26 cellular contexts compared by ENCODE assay signal in the genomic region with DNA sequence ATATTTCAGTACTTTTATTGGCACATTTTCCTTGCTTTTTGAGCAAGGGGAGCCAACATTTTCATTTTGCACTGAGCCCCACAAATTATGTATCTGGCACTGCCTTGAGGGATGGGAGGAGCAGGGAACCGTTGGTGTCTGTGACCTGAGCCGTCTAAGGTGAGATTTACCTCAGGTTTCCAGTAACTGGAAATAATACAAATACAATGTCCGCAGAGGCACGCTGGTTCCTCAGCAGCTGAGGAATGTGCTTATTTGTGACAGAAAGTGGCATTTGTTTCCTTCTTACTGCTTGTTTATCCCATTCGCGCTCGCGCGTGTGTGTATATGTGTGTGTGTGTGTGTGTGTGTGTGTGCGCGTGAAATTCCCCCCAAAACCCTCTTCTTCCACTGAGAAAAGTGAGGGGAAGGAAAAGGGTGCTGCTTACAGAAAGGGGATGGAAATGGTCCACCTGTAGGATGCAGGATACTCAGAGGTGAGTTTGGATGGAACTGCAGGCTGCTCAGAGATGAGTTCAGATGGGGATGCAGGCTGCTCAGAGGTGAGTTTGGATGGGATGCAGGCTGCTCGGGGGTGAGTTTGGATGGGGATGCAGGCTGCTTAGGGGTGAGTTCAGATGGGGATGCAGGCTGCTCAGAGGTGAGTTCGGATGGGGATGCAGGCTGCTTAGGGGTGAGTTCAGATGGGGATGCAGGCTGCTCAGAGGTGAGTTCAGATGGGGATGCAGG. TPM values are rescaled to one million over a fixed set of nuclear protein-coding genes. Genes with fewer than 3 reads are reported as not detected.
DNase-seq lines count a peak whose midpoint lies in the region; ATAC-seq and TF ChIP-seq lines count a peak whose summit lies in the region.
"Had no signal": no experiment of that assay in that cellular context is flagged by ENCODE, and none has a peak within 500 bp of the region (broad histone marks: within the 10 kb centered on the region; RNA-seq: fewer than 3 reads in every experiment).

No MANE protein-coding gene starts in this region.

- no peaks in the 10 kb centered on the region for H3K9me3 Mint-ChIP-seq in CD4-positive, alpha-beta T cell
- no peaks in the 10 kb centered on the region for H3K9me3 Mint-ChIP-seq in CD8-positive, alpha-beta memory T cell
- H3K9me3 Mint-ChIP-seq in activated CD4-positive, alpha-beta memory T cell treated with anti-CD3 and anti-CD28 coated beads, Interleukin-2, amount 10 ng/mL, durations not matched to agents 7 days and 5 days, result no peaks in the 10 kb centered on the region
- H3K9me3 Mint-ChIP-seq in memory B cell, result no peaks in the 10 kb centered on the region
- H3K9me3 Mint-ChIP-seq: stimulated activated naive CD8-positive, alpha-beta T cell treated with anti-CD3 and anti-CD28 coated beads, Interleukin-15, amount 100 ng/mL, for 72 hours; T-helper 2 cell treated with Interferon-gamma antibody and Interleukin-4, amounts not matched to agents 5 μg/mL and 100 μg/mL, for 36 hours had no signal

- H3K4me3 ChIP-seq in CD8-positive, alpha-beta memory T cell (ENCODE audit: low read length), result no peak overlapping the region
- H3K4me3 ChIP-seq in lower leg skin (ENCODE audit: low read depth, poor library complexity, severe bottlenecking), result no peak overlapping the region
- H3K4me3 ChIP-seq: cardiac muscle cell, MG63, SJSA1, smooth muscle cell, tibial artery had no signal

- H3K36me3 Mint-ChIP-seq in CD4-positive, alpha-beta T cell (ENCODE audit: low read depth), result peaks cover 57% of the 10 kb centered on the region
- H3K36me3 Mint-ChIP-seq in CD8-positive, alpha-beta memory T cell, result peaks cover 12 to 59% (median 20%) of the 10 kb centered on the region in 3 donors
- peaks cover 57% of the 10 kb centered on the region for H3K36me3 Mint-ChIP-seq in activated CD4-positive, alpha-beta memory T cell treated with anti-CD3 and anti-CD28 coated beads, Interleukin-2, amount 10 ng/mL, durations not matched to agents 7 days and 5 days (ENCODE audit: low read depth)
- peaks cover 28% of the 10 kb centered on the region for H3K36me3 Mint-ChIP-seq in memory B cell

- no peak for TF ChIP-seq CTCF in CD4-positive, alpha-beta T cell (IDR thresholded peaks at IDR 0.05)
- TF ChIP-seq CTCF in lower leg skin (IDR thresholded peaks at IDR 0.05), result no peak

- no peak overlapping the region for H3K4me3 Mint-ChIP-seq in CD4-positive, alpha-beta T cell
- no peak overlapping the region for H3K4me3 Mint-ChIP-seq in CD8-positive, alpha-beta memory T cell
- H3K4me3 Mint-ChIP-seq in activated CD4-positive, alpha-beta memory T cell treated with anti-CD3 and anti-CD28 coated beads, Interleukin-2, amount 10 ng/mL, durations not matched to agents 7 days and 5 days, result no peak overlapping the region
- no peak overlapping the region for H3K4me3 Mint-ChIP-seq in memory B cell
- H3K4me3 Mint-ChIP-seq: T-helper 2 cell treated with Interferon-gamma antibody and Interleukin-4, amounts not matched to agents 5 μg/mL and 100 μg/mL, for 36 hours had no signal

- H3K27me3 ChIP-seq in CD4-positive, alpha-beta T cell (ENCODE audit: control insufficient read depth, insufficient read depth, low read length), result no peaks in the 10 kb centered on the region
- H3K27me3 ChIP-seq in CD8-positive, alpha-beta memory T cell (ENCODE audit: insufficient read depth, low read length, poor library complexity, severe bottlenecking), result no peaks in the 10 kb centered on the region
- H3K27me3 ChIP-seq: MG63, SJSA1 had no signal

- POLR2A ChIA-PET in CD4-positive, alpha-beta T cell (lab: Charles Lee), result interaction anchor here (0.6 kb wide), 1 partner anchor 19 kb away, joined by 3 read pairs; no protein-coding TSS in a partner anchor
- POLR2A ChIA-PET in CD8-positive, alpha-beta memory T cell (lab: Charles Lee), result no interaction called here
- POLR2A ChIA-PET in activated CD4-positive, alpha-beta memory T cell treated with anti-CD3 and anti-CD28 coated beads, Interleukin-2, amount 10 ng/mL, durations not matched to agents 7 days and 5 days (lab: Charles Lee), result interaction anchor here (2.0 kb wide), 1 partner anchor 30 kb away, joined by 6 read pairs; a partner anchor contains a TSS

- peaks cover 54% of the 10 kb centered on the region for H3K4me1 ChIP-seq in CD8-positive, alpha-beta memory T cell (ENCODE audit: insufficient read depth, low read length)
- H3K4me1 ChIP-seq: Caco-2, SJSA1, tibial artery had no signal

- no peaks in the 10 kb centered on the region for H3K9me3 ChIP-seq in CD4-positive, alpha-beta T cell (ENCODE audit: control insufficient read depth, low read length)
- H3K9me3 ChIP-seq in CD8-positive, alpha-beta memory T cell (ENCODE audit: low read length), result no peaks in the 10 kb centered on the region
- H3K9me3 ChIP-seq: Caco-2, MG63, SJSA1, tibial artery had no signal

- intact Hi-C loops in CD4-positive, alpha-beta T cell (cut with DNase I, micrococcal nuclease), result no loop called here
- intact Hi-C loops in lower leg skin (cut with DNase I; ENCODE audit: low total_unique reads), result loop anchor here (10.0 kb wide), 1 partner anchor 158 kb away; no protein-coding TSS in a partner anchor

- no peak for TF ChIP-seq POLR2A in lower leg skin (IDR thresholded peaks at IDR 0.05)

- 72 to 75% methylated on average over 13 of the region's 13 CpGs for WGBS in lower leg skin, 2 donors

- no peak overlapping the region for H3K27ac ChIP-seq in CD4-positive, alpha-beta T cell (ENCODE audit: low read depth, low read length)
- H3K27ac ChIP-seq in CD8-positive, alpha-beta memory T cell (ENCODE audit: low read depth, low read length), result no peak overlapping the region
- H3K27ac ChIP-seq: cardiac muscle cell, SJSA1, tibial artery, VCaP had no signal

- DNase-seq in CD4-positive, alpha-beta T cell, result no peak
- DNase-seq in CD8-positive, alpha-beta memory T cell, result no peak
- no peak for DNase-seq in activated CD4-positive, alpha-beta memory T cell treated with anti-CD3 and anti-CD28 coated beads, Interleukin-2, amount 10 ng/mL, durations not matched to agents 7 days and 5 days
- DNase-seq in memory B cell (ENCODE audit: low spot score in 2 of 2) (no peak), islet precursor cell (no peak), lower leg skin (ENCODE audit: low spot score in 2 of 2) (no peak)
- DNase-seq: anterior cingulate cortex; Caco-2; H7; kidney glomerular epithelial cell; MG63; NCI-H1436 treated with DMSO at 0.1 percent for 48 hours; NCI-H524; retina; stimulated activated CD4-positive, alpha-beta T cell treated with anti-CD3 and anti-CD28 coated beads, Interleukin-2, amount 100 ng/mL, for 48 hours; stimulated activated naive CD8-positive, alpha-beta T cell treated with anti-CD3 and anti-CD28 coated beads, Interleukin-15, amount 100 ng/mL, for 72 hours; tibial artery had no signal

- ATAC-seq in CD4-positive, alpha-beta T cell (ENCODE audit: poor library complexity), result no peak
- no peak for ATAC-seq in memory B cell (ENCODE audit: low read depth)
- ATAC-seq in HG03196 (IDR thresholded peaks at IDR 0.05; ENCODE audit: unreplicated experiment), result no peak
- ATAC-seq: stimulated activated naive CD8-positive, alpha-beta T cell treated with anti-CD3 and anti-CD28 coated beads, Interleukin-15, amount 100 ng/mL, for 72 hours had no signal

- H3K36me3 ChIP-seq in CD8-positive, alpha-beta memory T cell (ENCODE audit: insufficient read depth, low read length), result peaks cover 38% of the 10 kb centered on the region
- H3K36me3 ChIP-seq: cardiac muscle cell, MG63, SJSA1, tibial artery had no signal

- CTCF ChIA-PET in CD4-positive, alpha-beta T cell (lab: Charles Lee), result interaction anchor here (3.0 to 4.4 kb wide), 2 partner anchors 31 to 59 kb away, joined by 27 to 37 read pairs; a partner anchor contains a TSS
- CTCF ChIA-PET in CD8-positive, alpha-beta memory T cell (lab: Charles Lee), result interaction anchor here (1.3 to 9.1 kb wide), 4 partner anchors 17 to 91 kb away, joined by 3 to 85 read pairs (median 42); no protein-coding TSS in a partner anchor
- CTCF ChIA-PET in activated CD4-positive, alpha-beta memory T cell treated with anti-CD3 and anti-CD28 coated beads, Interleukin-2, amount 10 ng/mL, durations not matched to agents 7 days and 5 days (lab: Charles Lee), result interaction anchor here (5.1 to 5.2 kb wide), 2 partner anchors 13 to 92 kb away, joined by 39 to 55 read pairs; no protein-coding TSS in a partner anchor

- no peaks in the 10 kb centered on the region for H3K27me3 Mint-ChIP-seq in CD4-positive, alpha-beta T cell
- no peaks in the 10 kb centered on the region for H3K27me3 Mint-ChIP-seq in CD8-positive, alpha-beta memory T cell
- H3K27me3 Mint-ChIP-seq in activated CD4-positive, alpha-beta memory T cell treated with anti-CD3 and anti-CD28 coated beads, Interleukin-2, amount 10 ng/mL, durations not matched to agents 7 days and 5 days, result no peaks in the 10 kb centered on the region
- H3K27me3 Mint-ChIP-seq in memory B cell, result no peaks in the 10 kb centered on the region
- H3K27me3 Mint-ChIP-seq: stimulated activated naive CD8-positive, alpha-beta T cell treated with anti-CD3 and anti-CD28 coated beads, Interleukin-15, amount 100 ng/mL, for 72 hours had no signal

- peaks cover 10% of the 10 kb centered on the region for H3K4me1 Mint-ChIP-seq in CD4-positive, alpha-beta T cell (ENCODE audit: low read depth)
- H3K4me1 Mint-ChIP-seq in CD8-positive, alpha-beta memory T cell, result peaks cover 26 to 41% (median 30%) of the 10 kb centered on the region in 3 donors
- H3K4me1 Mint-ChIP-seq in activated CD4-positive, alpha-beta memory T cell treated with anti-CD3 and anti-CD28 coated beads, Interleukin-2, amount 10 ng/mL, durations not matched to agents 7 days and 5 days, result peaks cover 37% of the 10 kb centered on the region
- H3K4me1 Mint-ChIP-seq in memory B cell, result peaks cover 15% of the 10 kb centered on the region

- peak overlapping the region; percentile 34 for H3K27ac Mint-ChIP-seq in CD4-positive, alpha-beta T cell
- H3K27ac Mint-ChIP-seq in CD8-positive, alpha-beta memory T cell, result peak overlapping the region; percentile 55 to 94 (median 68)
- H3K27ac Mint-ChIP-seq in activated CD4-positive, alpha-beta memory T cell treated with anti-CD3 and anti-CD28 coated beads, Interleukin-2, amount 10 ng/mL, durations not matched to agents 7 days and 5 days, result peak overlapping the region; percentile 18
- H3K27ac Mint-ChIP-seq in memory B cell, result peak overlapping the region; percentile 4

RNA-seq across cellular contexts. Expression of a gene that starts 30.2 kb away (rescaled TPM):
- total RNA-seq in CD4-positive, alpha-beta T cell, result 10 to 100 TPM; 39.4 to 39.8 TPM
- 10 to 100 TPM; 74.0 to 75.0 TPM for total RNA-seq in CD8-positive, alpha-beta memory T cell
- polyA plus RNA-seq in CD8-positive, alpha-beta memory T cell, result 48.5 TPM
- 100 to 1,000 TPM; 106 to 113 TPM for total RNA-seq in activated CD4-positive, alpha-beta memory T cell treated with anti-CD3 and anti-CD28 coated beads, Interleukin-2, amount 10 ng/mL, durations not matched to agents 7 days and 5 days
- 1 to 10 TPM in 2 of 4 donors, under 1 TPM in 1, not detected in 1; 0.42 to 7.1 (median 4.4) TPM for total RNA-seq in lower leg skin
- total RNA-seq: Caco-2, cardiac muscle cell, Daoy, H7, lung microvascular endothelial cell, osteocyte, SJSA1, smooth muscle cell had no signal
- polyA plus RNA-seq: cardiac muscle cell, smooth muscle cell had no signal

RNA-seq across cellular contexts. Expression of a gene that starts 34.6 kb away (rescaled TPM):
- 100 to 1,000 TPM; 387 to 395 TPM for total RNA-seq in CD4-positive, alpha-beta T cell
- total RNA-seq in CD8-positive, alpha-beta memory T cell, result 100 to 1,000 TPM; 224 to 234 TPM
- 250 TPM for polyA plus RNA-seq in CD8-positive, alpha-beta memory T cell
- 100 to 1,000 TPM; 403 to 404 TPM for total RNA-seq in activated CD4-positive, alpha-beta memory T cell treated with anti-CD3 and anti-CD28 coated beads, Interleukin-2, amount 10 ng/mL, durations not matched to agents 7 days and 5 days
- 1 to 10 TPM in 3 of 4 donors, under 1 TPM in 1; 0.53 to 4.3 (median 1.5) TPM for total RNA-seq in lower leg skin
- total RNA-seq: Caco-2, cardiac muscle cell, Daoy, lung microvascular endothelial cell, osteocyte, SJSA1, smooth muscle cell had no signal
- polyA plus RNA-seq: cardiac muscle cell had no signal

Comparison
In these comparisons a context has a peak if more than half of its experiments do, and no peak if none do; other contexts are left out.
1. H3K27ac Mint-ChIP-seq: peak in every context shown above with its lines; median percentile 68 in CD8-positive, alpha-beta memory T cell; 34 in CD4-positive, alpha-beta T cell; 18 in activated CD4-positive, alpha-beta memory T cell treated with anti-CD3 and anti-CD28 coated beads, Interleukin-2, amount 10 ng/mL, durations not matched to agents 7 days and 5 days; 4 in memory B cell.
2. RNA of a gene that starts 30.2 kb away (total RNA-seq): 106 to 113 TPM in activated CD4-positive, alpha-beta memory T cell treated with anti-CD3 and anti-CD28 coated beads, Interleukin-2, amount 10 ng/mL, durations not matched to agents 7 days and 5 days, 74.0 to 75.0 TPM in CD8-positive, alpha-beta memory T cell and 39.4 to 39.8 TPM in CD4-positive, alpha-beta T cell; 0.42 to 7.1 TPM in lower leg skin; every median in the first group is over 4 times any median in the second.
3. RNA of a gene that starts 34.6 kb away (total RNA-seq): 403 to 404 TPM in activated CD4-positive, alpha-beta memory T cell treated with anti-CD3 and anti-CD28 coated beads, Interleukin-2, amount 10 ng/mL, durations not matched to agents 7 days and 5 days, 387 to 395 TPM in CD4-positive, alpha-beta T cell and 224 to 234 TPM in CD8-positive, alpha-beta memory T cell; 0.53 to 4.3 TPM in lower leg skin; every median in the first group is over 10 times any median in the second.